ENCODE assay signal across 8 cellular contexts in the genomic region with DNA sequence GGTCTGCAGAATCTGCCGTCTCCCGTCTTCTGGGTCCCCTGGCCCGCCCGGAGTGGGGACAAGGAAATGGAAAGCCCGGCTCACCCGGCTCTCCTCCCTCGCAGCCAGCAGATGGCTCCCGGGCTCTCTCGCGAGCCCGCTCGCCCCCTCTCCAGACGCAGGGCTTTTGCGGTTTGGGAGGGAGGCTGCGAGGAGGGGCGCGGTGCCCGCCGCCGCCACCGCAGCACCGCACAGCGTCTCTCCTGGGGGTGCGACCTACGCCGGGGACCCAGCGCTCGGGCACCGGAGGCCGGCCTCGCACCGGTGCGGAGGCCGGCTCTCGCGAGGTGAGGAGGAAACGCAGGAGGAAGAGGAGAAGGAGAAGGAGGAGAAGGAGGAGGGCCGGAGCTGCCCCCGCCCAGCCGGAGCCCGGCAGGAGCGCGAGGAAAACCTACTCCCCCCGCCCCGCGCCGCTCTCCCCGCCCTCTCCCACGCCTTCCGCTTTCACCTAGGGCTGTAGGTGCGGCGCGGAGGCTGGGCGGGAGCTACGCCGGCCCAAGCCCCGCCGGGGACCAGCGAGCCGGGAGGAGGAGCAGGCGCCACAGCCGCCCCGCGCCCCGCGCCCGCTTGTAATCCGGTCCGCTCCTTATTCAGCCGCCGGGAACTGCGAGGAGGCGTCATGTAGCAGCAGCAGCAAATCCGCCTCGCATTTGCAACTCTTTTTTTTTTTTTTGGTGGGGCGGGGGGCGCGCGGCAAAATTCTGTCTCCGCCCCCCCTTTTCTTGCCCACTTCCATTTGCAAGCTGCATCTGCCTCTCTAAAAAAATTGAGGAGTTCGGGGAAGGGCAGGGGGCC. TPM values are rescaled to one million over a fixed set of nuclear protein-coding genes. Genes with fewer than 3 reads are reported as not detected.
DNase-seq lines count a peak whose midpoint lies in the region; ATAC-seq and TF ChIP-seq lines count a peak whose summit lies in the region.

Gene CARMIL1, plus strand, starts transcription at position 461 of the 834 bp plus-strand sequence. CDS start 422 bp downstream, outside the sequence.

- DNase-seq in AML-193 (lab: John Stamatoyannopoulos, UW): peak; percentile 66 to 70
- peak; percentile 80 to 88 for DNase-seq in NCI-H446 (lab: John Stamatoyannopoulos, UW)
- DNase-seq in activated CD4-positive, alpha-beta T cell treated with anti-CD3 and anti-CD28 coated beads for 4 hours: peak; percentile 60 to 71
- peak; percentile 89 for DNase-seq in coronary artery (ENCODE audit: low spot score)
- peak; percentile 91 for DNase-seq in left lobe of liver (ENCODE audit: low spot score)
- DNase-seq in stimulated activated CD4-positive, alpha-beta T cell treated with anti-CD3 and anti-CD28 coated beads, Interleukin-2, amount 100 ng/mL, for 24 hours: peak; percentile 64 to 78

- peak; percentile 70 for ATAC-seq in GM19025 (IDR thresholded peaks at IDR 0.05; ENCODE audit: low read depth, unreplicated experiment)
- peak; percentile 59 for ATAC-seq in HG03196 (IDR thresholded peaks at IDR 0.05; ENCODE audit: unreplicated experiment)
- peak; percentile 92 for ATAC-seq in left lobe of liver

- H3K27ac ChIP-seq in coronary artery: peak within 1 kb of the TSS; percentile 72 to 90

- peak within 1 kb of the TSS; percentile 83 for H3K4me3 ChIP-seq in coronary artery

- peak; percentile 51 for TF ChIP-seq CTCF in coronary artery (IDR thresholded peaks at IDR 0.05)

RNA-seq across cellular contexts. Expression of gene CARMIL1, which starts in this region (rescaled TPM):
- 4.0 TPM for total RNA-seq in left lobe of liver

Comparison
In these comparisons a context has a peak if more than half of its experiments do, and no peak if none do; other contexts are left out.
1. Peak in every context shown above with its lines: DNase-seq, ATAC-seq, H3K4me3 ChIP-seq and H3K27ac ChIP-seq.